ENCODE assay signal across 8 cellular contexts in genomic region chr7:5596046-5596895, GRCh38. TPM values are rescaled to one million over a fixed set of nuclear protein-coding genes. Genes with fewer than 3 reads are reported as not detected.
A peak's percentile ranks its signal among the peaks of the same experiment; 100 is the strongest.
DNase-seq lines count a peak whose midpoint lies in the region; TF ChIP-seq lines count a peak whose summit lies in the region.

No MANE protein-coding gene starts in this region.

- peak; percentile 77 for DNase-seq in GM04503 (ENCODE audit: low read depth)
- DNase-seq in MV-4-11 (lab: John Stamatoyannopoulos, UW): peak; percentile 74
- peak; percentile 87 for DNase-seq in activated CD8-positive, alpha-beta memory T cell treated with anti-CD3 and anti-CD28 coated beads for 24 hours
- peak; percentile 85 for DNase-seq in endodermal cell
- DNase-seq in stimulated activated CD8-positive, alpha-beta memory T cell treated with anti-CD3 and anti-CD28 coated beads, Interleukin-7, amount 100 ng/mL, for 48 hours (ENCODE audit: extremely low read depth in 1 of 2, low read depth in 1 of 2): peak; percentile 64 to 86
- no peak for DNase-seq in cerebellum (ENCODE audit: low spot score)
- DNase-seq in NCI-H1930 (lab: John Stamatoyannopoulos, UW): no peak

- no peaks in the 10 kb centered on the region for H3K9me3 Mint-ChIP-seq in endodermal cell

- peak overlapping the region; percentile 98 for H3K4me3 ChIP-seq in endodermal cell (ENCODE audit: low read length)
- H3K4me3 ChIP-seq in muscle layer of duodenum (ENCODE audit: low read depth in 1 of 2, low read length in 2 of 2): peak overlapping the region; percentile 30 to 74

- peak overlapping the region; percentile 97 for H3K9ac ChIP-seq in endodermal cell (ENCODE audit: extremely low read depth, low read length, poor library complexity, severe bottlenecking)

- WGBS in endodermal cell (ENCODE audit: insufficient coverage in 1 of 2, insufficient read length in 1 of 2), 2 experiments: 3 to 20% methylated on average over 10 to 24 of the region's 24 CpGs

- H3K36me3 ChIP-seq in endodermal cell (ENCODE audit: control insufficient read depth, insufficient read depth, low read length): peaks cover 49% of the 10 kb centered on the region
- no peaks in the 10 kb centered on the region for H3K36me3 ChIP-seq in muscle layer of duodenum (ENCODE audit: control insufficient read depth in 1 of 2, insufficient read depth in 2 of 2, low read length in 2 of 2)

- H3K36me3 Mint-ChIP-seq in endodermal cell (ENCODE audit: low read depth): peaks cover 39% of the 10 kb centered on the region

- H3K27ac ChIP-seq in endodermal cell (ENCODE audit: low read depth, low read length): no peak overlapping the region
- peak overlapping the region; percentile 34 for H3K27ac ChIP-seq in muscle layer of duodenum (ENCODE audit: low read length)

- H3K4me3 Mint-ChIP-seq in endodermal cell: peak overlapping the region; percentile 96

- peaks cover 13% of the 10 kb centered on the region for H3K4me1 ChIP-seq in endodermal cell (ENCODE audit: control insufficient read depth, insufficient read depth, low read length)
- peaks cover 11 to 56% of the 10 kb centered on the region in 2 donors for H3K4me1 ChIP-seq in muscle layer of duodenum (ENCODE audit: control insufficient read depth in 1 of 2, insufficient read depth in 2 of 2, low read length in 2 of 2)

- TF ChIP-seq CTCF in endodermal cell (conservative IDR thresholded peaks at IDR 0.05): no peak

- H3K27ac Mint-ChIP-seq in endodermal cell: peak overlapping the region; percentile 96

- peaks cover 30% of the 10 kb centered on the region for H3K4me1 Mint-ChIP-seq in endodermal cell

- H3K9me3 ChIP-seq in endodermal cell (ENCODE audit: control insufficient read depth, low read length) (no peaks in the 10 kb centered on the region), muscle layer of duodenum (ENCODE audit: control insufficient read depth in 1 of 2, low read length in 2 of 2) (no peaks in the 10 kb centered on the region)

- H3K27me3 Mint-ChIP-seq in endodermal cell (ENCODE audit: insufficient read depth): peaks cover 1% of the 10 kb centered on the region

- H3K27me3 ChIP-seq in endodermal cell (ENCODE audit: control insufficient read depth, insufficient read depth, low read length, poor library complexity, severe bottlenecking) (no peaks in the 10 kb centered on the region), muscle layer of duodenum (ENCODE audit: low read depth, low read length) (no peaks in the 10 kb centered on the region)

RNA-seq across cellular contexts. Expression of gene FSCN1, which starts 3.7 kb away (rescaled TPM):
- 100 to 1,000 TPM; 691 to 720 TPM for total RNA-seq in endodermal cell
- polyA plus RNA-seq in endodermal cell (2013, experiment 1 of 2): 358 TPM
- polyA plus RNA-seq in endodermal cell (2013, experiment 2 of 2): 364 TPM
- total RNA-seq in cerebellum: 136 TPM

Comparison
In these comparisons a context has a peak if more than half of its experiments do, and no peak if none do; other contexts are left out.
1. DNase-seq: peak in GM04503 (single experiment), MV-4-11 (single experiment), activated CD8-positive, alpha-beta memory T cell treated with anti-CD3 and anti-CD28 coated beads for 24 hours (single experiment), endodermal cell (single experiment) and stimulated activated CD8-positive, alpha-beta memory T cell treated with anti-CD3 and anti-CD28 coated beads, Interleukin-7, amount 100 ng/mL, for 48 hours (2 of 2); none in cerebellum (single experiment) and NCI-H1930 (0 of 2).